Comparison of ENCODE assay signal across 35 cellular contexts in the genomic region with DNA sequence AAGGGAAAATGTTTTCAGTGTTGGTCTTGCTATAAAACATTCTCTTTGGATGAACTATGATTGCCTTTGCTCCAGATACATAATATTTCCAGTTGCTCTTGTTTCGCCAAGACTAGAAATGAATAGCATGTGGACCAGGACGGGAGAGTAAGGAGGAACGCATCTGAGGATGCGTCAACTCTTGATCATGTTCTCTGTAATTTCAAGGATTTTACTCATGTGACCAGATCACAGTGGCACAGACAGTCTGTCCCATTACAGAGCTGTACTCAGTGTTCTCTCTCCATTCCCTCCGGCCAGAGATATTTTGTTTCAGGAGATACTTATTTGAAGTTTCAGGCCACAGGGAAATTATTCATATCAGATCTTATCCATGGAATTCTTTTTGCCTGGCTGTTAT.
"Had no signal": no experiment of that assay in that cellular context is flagged by ENCODE, and none has a peak within 500 bp of the region (broad histone marks: within the 10 kb centered on the region; RNA-seq: fewer than 3 reads in every experiment).

No MANE protein-coding gene starts in this region.

- H3K36me3 ChIP-seq: adrenal gland, ascending aorta, breast epithelium, cardiac muscle cell, colonic mucosa, esophagus squamous epithelium, gastroesophageal sphincter had no signal

- H3K27me3 Mint-ChIP-seq: activated CD4-positive, alpha-beta T cell treated with anti-CD3 and anti-CD28 coated beads for 36 hours; activated CD4-positive, alpha-beta T cell treated with anti-CD3 and anti-CD28 coated beads, Interleukin-2, amount 10 ng/mL, durations not matched to agents 24 days and 14 days; activated CD8-positive, alpha-beta memory T cell treated with anti-CD3 and anti-CD28 coated beads, Interleukin-2, amount 10 ng/mL, durations not matched to agents 7 days and 5 days; activated naive CD4-positive, alpha-beta T cell treated with anti-CD3 and anti-CD28 coated beads, Interleukin-2, amount 50 U/mL, for 24 hours; activated naive CD8-positive, alpha-beta T cell treated with anti-CD3 and anti-CD28 coated beads for 36 hours; activated naive CD8-positive, alpha-beta T cell treated with anti-CD3 and anti-CD28 coated beads, Interleukin-2, amount 50 U/mL, for 24 hours; T-helper 17 cell had no signal

- H3K4me1 ChIP-seq: adrenal gland, ascending aorta, breast epithelium, colonic mucosa, esophagus squamous epithelium, foreskin keratinocyte, gastroesophageal sphincter had no signal

- DNase-seq: activated CD4-positive, alpha-beta memory T cell treated with anti-CD3 and anti-CD28 coated beads for 36 hours; activated CD4-positive, alpha-beta T cell treated with anti-CD3 and anti-CD28 coated beads for 36 hours; activated CD4-positive, alpha-beta T cell treated with anti-CD3 and anti-CD28 coated beads, Interleukin-2, amount 10 ng/mL, durations not matched to agents 24 days and 14 days; activated CD4-positive, CD25-positive, alpha-beta regulatory T cell; activated CD4-positive, CD25-positive, alpha-beta regulatory T cell treated with anti-CD3 and anti-CD28 coated beads, Interleukin-2, amount 50 U/mL, for 72 hours; activated CD8-positive, alpha-beta memory T cell treated with anti-CD3 and anti-CD28 coated beads, Interleukin-2, amount 10 ng/mL, durations not matched to agents 7 days and 5 days; activated CD8-positive, alpha-beta memory T cell treated with anti-CD3 and anti-CD28 coated beads, Interleukin-2, amount 50 U/mL, for 4 hours; activated CD8-positive, alpha-beta T cell treated with anti-CD3 and anti-CD28 coated beads, Interleukin-2, amount 10 ng/mL, durations not matched to agents 7 days and 5 days; activated effector memory CD4-positive, alpha-beta T cell treated with anti-CD3 and anti-CD28 coated beads, Interleukin-2, amount 50 U/mL, for 16 hours; activated naive CD4-positive, alpha-beta T cell treated with anti-CD3 and anti-CD28 coated beads for 36 hours; activated naive CD8-positive, alpha-beta T cell treated with anti-CD3 and anti-CD28 coated beads for 36 hours; activated naive CD8-positive, alpha-beta T cell treated with anti-CD3 and anti-CD28 coated beads, Interleukin-2, amount 50 U/mL, for 24 hours; activated T-cell treated with anti-CD3 and anti-CD28 coated beads, Interleukin-2, amount 50 U/mL, for 1 hour; activated T-cell treated with anti-CD3 and anti-CD28 coated beads, Interleukin-2, amount 50 U/mL, for 48 hours; adrenal gland; amygdala; central memory CD4-positive, alpha-beta T cell; cerebellar nuclear complex; colonic mucosa; effector CD8-positive, alpha-beta T cell; esophagus squamous epithelium; foreskin keratinocyte; T-helper 1 cell; T-helper 17 cell; T1000 had no signal

- H3K4me3 Mint-ChIP-seq: activated CD4-positive, alpha-beta memory T cell treated with anti-CD3 and anti-CD28 coated beads for 36 hours; activated CD4-positive, alpha-beta T cell treated with anti-CD3 and anti-CD28 coated beads for 36 hours; activated CD4-positive, alpha-beta T cell treated with anti-CD3 and anti-CD28 coated beads, Interleukin-2, amount 10 ng/mL, durations not matched to agents 24 days and 14 days; activated CD8-positive, alpha-beta memory T cell treated with anti-CD3 and anti-CD28 coated beads, Interleukin-2, amount 10 ng/mL, durations not matched to agents 7 days and 5 days; activated CD8-positive, alpha-beta T cell treated with anti-CD3 and anti-CD28 coated beads, Interleukin-2, amount 10 ng/mL, durations not matched to agents 7 days and 5 days; activated naive CD4-positive, alpha-beta T cell treated with anti-CD3 and anti-CD28 coated beads for 36 hours; activated naive CD4-positive, alpha-beta T cell treated with anti-CD3 and anti-CD28 coated beads, Interleukin-2, amount 50 U/mL, for 24 hours; activated naive CD8-positive, alpha-beta T cell treated with anti-CD3 and anti-CD28 coated beads for 36 hours; activated naive CD8-positive, alpha-beta T cell treated with anti-CD3 and anti-CD28 coated beads, Interleukin-2, amount 50 U/mL, for 24 hours; activated T-helper 1 cell treated with anti-CD3 and anti-CD28 coated beads, Interleukin-12 subunit alpha, Interleukin-12 subunit beta, Interleukin-2, Interleukin-4 antibody, amounts not matched to agents 30 ng/mL and 10 ng/mL and 1 ng/mL, durations not matched to agents 14 hours and 24 hours and 36 hours; brain; T-helper 17 cell; T-helper 2 cell treated with Interferon-gamma antibody and Interleukin-4, amounts not matched to agents 5 μg/mL and 100 μg/mL, for 36 hours had no signal

- H3K27me3 ChIP-seq: cardiac muscle cell, colonic mucosa, esophagus squamous epithelium, foreskin keratinocyte, gastroesophageal sphincter had no signal

- H3K27ac Mint-ChIP-seq: activated CD4-positive, alpha-beta memory T cell treated with anti-CD3 and anti-CD28 coated beads for 36 hours; activated CD4-positive, alpha-beta T cell treated with anti-CD3 and anti-CD28 coated beads for 36 hours; activated CD4-positive, alpha-beta T cell treated with anti-CD3 and anti-CD28 coated beads, Interleukin-2, amount 10 ng/mL, durations not matched to agents 24 days and 14 days; activated CD8-positive, alpha-beta memory T cell treated with anti-CD3 and anti-CD28 coated beads, Interleukin-2, amount 10 ng/mL, durations not matched to agents 7 days and 5 days; activated CD8-positive, alpha-beta T cell treated with anti-CD3 and anti-CD28 coated beads, Interleukin-2, amount 10 ng/mL, durations not matched to agents 7 days and 5 days; activated naive CD4-positive, alpha-beta T cell treated with anti-CD3 and anti-CD28 coated beads for 36 hours; activated naive CD4-positive, alpha-beta T cell treated with anti-CD3 and anti-CD28 coated beads, Interleukin-2, amount 50 U/mL, for 24 hours; activated naive CD8-positive, alpha-beta T cell treated with anti-CD3 and anti-CD28 coated beads for 36 hours; activated naive CD8-positive, alpha-beta T cell treated with anti-CD3 and anti-CD28 coated beads, Interleukin-2, amount 50 U/mL, for 24 hours; activated T-helper 1 cell treated with anti-CD3 and anti-CD28 coated beads, Interleukin-12 subunit alpha, Interleukin-12 subunit beta, Interleukin-2, Interleukin-4 antibody, amounts not matched to agents 30 ng/mL and 10 ng/mL and 1 ng/mL, durations not matched to agents 14 hours and 24 hours and 36 hours; activated T-helper 2 cell treated with anti-CD3 and anti-CD28 coated beads, Interferon-gamma antibody, Interleukin-2, Interleukin-4, amounts not matched to agents 10 μg/mL and 5 μg/mL and 100 μg/mL, durations not matched to agents 14 hours and 24 hours and 36 hours; brain; T-helper 17 cell; T-helper 2 cell treated with Interferon-gamma antibody and Interleukin-4, amounts not matched to agents 5 μg/mL and 100 μg/mL, for 36 hours had no signal

- H3K4me1 Mint-ChIP-seq: activated CD4-positive, alpha-beta T cell treated with anti-CD3 and anti-CD28 coated beads for 36 hours; activated CD4-positive, alpha-beta T cell treated with anti-CD3 and anti-CD28 coated beads, Interleukin-2, amount 10 ng/mL, durations not matched to agents 24 days and 14 days; activated naive CD4-positive, alpha-beta T cell treated with anti-CD3 and anti-CD28 coated beads, Interleukin-2, amount 50 U/mL, for 24 hours; activated naive CD8-positive, alpha-beta T cell treated with anti-CD3 and anti-CD28 coated beads for 36 hours; activated naive CD8-positive, alpha-beta T cell treated with anti-CD3 and anti-CD28 coated beads, Interleukin-2, amount 50 U/mL, for 24 hours; T-helper 17 cell had no signal

- H3K27ac ChIP-seq: adrenal gland, ascending aorta, breast epithelium, cardiac muscle cell, colonic mucosa, epithelial cell of prostate, esophagus squamous epithelium, foreskin keratinocyte, gastroesophageal sphincter had no signal

- H3K9me3 Mint-ChIP-seq: activated CD4-positive, alpha-beta memory T cell treated with anti-CD3 and anti-CD28 coated beads for 36 hours; activated naive CD4-positive, alpha-beta T cell treated with anti-CD3 and anti-CD28 coated beads, Interleukin-2, amount 50 U/mL, for 24 hours; activated naive CD8-positive, alpha-beta T cell treated with anti-CD3 and anti-CD28 coated beads for 36 hours; activated naive CD8-positive, alpha-beta T cell treated with anti-CD3 and anti-CD28 coated beads, Interleukin-2, amount 50 U/mL, for 24 hours; activated T-helper 1 cell treated with anti-CD3 and anti-CD28 coated beads, Interleukin-12 subunit alpha, Interleukin-12 subunit beta, Interleukin-2, Interleukin-4 antibody, amounts not matched to agents 30 ng/mL and 10 ng/mL and 1 ng/mL, durations not matched to agents 14 hours and 24 hours and 36 hours; activated T-helper 2 cell treated with anti-CD3 and anti-CD28 coated beads, Interferon-gamma antibody, Interleukin-2, Interleukin-4, amounts not matched to agents 10 μg/mL and 5 μg/mL and 100 μg/mL, durations not matched to agents 14 hours and 24 hours and 36 hours; T-helper 2 cell treated with Interferon-gamma antibody and Interleukin-4, amounts not matched to agents 5 μg/mL and 100 μg/mL, for 36 hours had no signal

- H3K9me3 ChIP-seq: adrenal gland, ascending aorta, colonic mucosa, esophagus squamous epithelium, gastroesophageal sphincter had no signal

- H3K4me3 ChIP-seq: adrenal gland, ascending aorta, breast epithelium, cardiac muscle cell, colonic mucosa, esophagus squamous epithelium, gastroesophageal sphincter had no signal

- H3K36me3 Mint-ChIP-seq: activated CD4-positive, alpha-beta memory T cell treated with anti-CD3 and anti-CD28 coated beads for 36 hours; activated CD8-positive, alpha-beta memory T cell treated with anti-CD3 and anti-CD28 coated beads, Interleukin-2, amount 10 ng/mL, durations not matched to agents 7 days and 5 days; activated naive CD4-positive, alpha-beta T cell treated with anti-CD3 and anti-CD28 coated beads, Interleukin-2, amount 50 U/mL, for 24 hours; activated naive CD8-positive, alpha-beta T cell treated with anti-CD3 and anti-CD28 coated beads for 36 hours; brain had no signal

- ATAC-seq: activated CD4-positive, alpha-beta T cell treated with anti-CD3 and anti-CD28 coated beads for 36 hours; activated CD8-positive, alpha-beta memory T cell treated with anti-CD3 and anti-CD28 coated beads, Interleukin-2, amount 10 ng/mL, durations not matched to agents 7 days and 5 days; activated CD8-positive, alpha-beta T cell treated with anti-CD3 and anti-CD28 coated beads, Interleukin-2, amount 10 ng/mL, durations not matched to agents 7 days and 5 days; activated naive CD8-positive, alpha-beta T cell treated with anti-CD3 and anti-CD28 coated beads, Interleukin-2, amount 50 U/mL, for 24 hours; foreskin keratinocyte; gastroesophageal sphincter; T-helper 17 cell had no signal
